In the genomic region with DNA sequence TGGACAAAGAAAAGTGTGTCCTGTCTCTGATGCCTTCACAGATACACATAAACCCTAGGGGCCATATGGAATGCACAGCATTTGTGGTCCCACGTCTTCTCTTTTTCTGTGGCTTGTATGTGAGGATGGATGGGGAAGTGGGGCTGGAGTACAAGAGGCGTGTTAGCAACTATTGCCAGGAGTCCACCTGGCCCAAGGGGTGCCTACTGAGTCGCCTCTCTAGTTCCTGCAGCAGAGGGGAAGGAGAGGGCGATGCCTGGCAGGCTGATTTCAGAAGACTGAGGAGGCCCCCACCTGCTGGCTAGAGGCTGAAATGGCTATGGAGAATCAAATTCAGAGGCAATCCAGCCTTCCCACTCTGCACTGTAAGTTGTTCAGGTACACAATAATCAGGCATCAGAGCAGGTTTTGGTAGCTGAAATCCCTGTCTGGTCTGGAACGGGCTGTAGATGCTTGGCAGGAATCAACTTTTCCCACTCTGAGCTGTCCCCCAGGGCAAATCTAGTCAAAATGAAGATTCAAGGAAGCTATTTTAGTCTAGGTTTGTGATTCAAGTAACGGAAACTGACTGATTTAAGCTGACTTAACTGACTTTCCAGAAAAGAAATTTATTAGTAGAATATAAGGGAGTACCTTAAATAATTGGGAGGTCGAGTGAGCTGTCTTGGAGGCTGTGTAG, we compare ENCODE assay signal across 8 cellular contexts. TPM values are rescaled to one million over a fixed set of nuclear protein-coding genes. Genes with fewer than 3 reads are reported as not detected.
A peak's percentile ranks its signal among the peaks of the same experiment; 100 is the strongest.
DNase-seq lines count a peak whose midpoint lies in the region; ATAC-seq and TF ChIP-seq lines count a peak whose summit lies in the region.

No MANE protein-coding gene starts in this region.

- no peak overlapping the region for H3K4me3 Mint-ChIP-seq in activated naive CD4-positive, alpha-beta T cell treated with anti-CD3 and anti-CD28 coated beads for 36 hours

- peaks cover 19% of the 10 kb centered on the region for H3K4me1 Mint-ChIP-seq in activated naive CD4-positive, alpha-beta T cell treated with anti-CD3 and anti-CD28 coated beads for 36 hours (ENCODE audit: low read depth)

- H3K36me3 ChIP-seq in cardiac muscle cell = no peaks in the 10 kb centered on the region
- H3K36me3 ChIP-seq in gastrocnemius medialis = no peaks in the 10 kb centered on the region

- no peaks in the 10 kb centered on the region for H3K27me3 ChIP-seq in cardiac muscle cell
- H3K27me3 ChIP-seq in gastrocnemius medialis = no peaks in the 10 kb centered on the region

- H3K4me3 ChIP-seq in Jurkat, Clone E6-1 (ENCODE audit: low read length) = no peak overlapping the region
- no peak overlapping the region for H3K4me3 ChIP-seq in cardiac muscle cell
- H3K4me3 ChIP-seq in gastrocnemius medialis = no peak overlapping the region

- ATAC-seq in gastrocnemius medialis = peak in 1 of 2 donors; percentile 44
- ATAC-seq in GM21723 (IDR thresholded peaks at IDR 0.05; ENCODE audit: unreplicated experiment) = no peak

- H3K9me3 Mint-ChIP-seq in activated naive CD4-positive, alpha-beta T cell treated with anti-CD3 and anti-CD28 coated beads for 36 hours = peaks cover 3% of the 10 kb centered on the region

- no peaks in the 10 kb centered on the region for H3K9me3 ChIP-seq in cardiac muscle cell (ENCODE audit: low read depth)
- no peaks in the 10 kb centered on the region for H3K9me3 ChIP-seq in gastrocnemius medialis

- intact Hi-C loops in activated naive CD4-positive, alpha-beta T cell treated with anti-CD3 and anti-CD28 coated beads for 36 hours (cut with micrococcal nuclease) = loop anchor here (1.0 to 2.0 kb wide), 3 partner anchors 17 to 30 kb away; a partner anchor contains a TSS
- intact Hi-C loops in gastrocnemius medialis (cut with DNase I; ENCODE audit: low total_unique reads) = loop anchor here (5.0 kb wide), 1 partner anchor 35 kb away; no protein-coding TSS in a partner anchor

- no peaks in the 10 kb centered on the region for H3K27me3 Mint-ChIP-seq in activated naive CD4-positive, alpha-beta T cell treated with anti-CD3 and anti-CD28 coated beads for 36 hours (ENCODE audit: low read depth)

- CTCF ChIA-PET in activated naive CD4-positive, alpha-beta T cell treated with anti-CD3 and anti-CD28 coated beads for 36 hours (lab: Charles Lee) = interaction anchor here (0.6 to 9.6 kb wide), 20 partner anchors 8 to 1185 kb away, joined by 3 to 188 read pairs (median 4); a partner anchor contains a TSS

- H3K27ac ChIP-seq in cardiac muscle cell = no peak overlapping the region
- H3K27ac ChIP-seq in gastrocnemius medialis = no peak overlapping the region

- peak; percentile 73 for TF ChIP-seq CTCF in cardiac muscle cell (IDR thresholded peaks at IDR 0.05; ENCODE audit: low read depth, low read length)
- peak in 4 of 5 experiments; percentile 13 to 36 (median 33) for TF ChIP-seq CTCF in gastrocnemius medialis (IDR thresholded peaks at IDR 0.05 in 4 of 5, conservative IDR thresholded peaks at IDR 0.05 in 1 of 5)

- peak overlapping the region; percentile 70 for H3K27ac Mint-ChIP-seq in activated naive CD4-positive, alpha-beta T cell treated with anti-CD3 and anti-CD28 coated beads for 36 hours

- no peak for TF ChIP-seq POLR2A in gastrocnemius medialis (IDR thresholded peaks at IDR 0.05)

- DNase-seq in NCI-H1417 (lab: John Stamatoyannopoulos, UW) = peak; percentile 15 to 58 (median 23)
- DNase-seq in NCI-H1417 treated with DMSO at 0.1 percent for 48 hours (lab: John Stamatoyannopoulos, UW) = no peak
- peak; percentile 56 for DNase-seq in Jurkat, Clone E6-1 (ENCODE audit: low read depth, low spot score)
- DNase-seq in SKM-1 (lab: John Stamatoyannopoulos, UW; ENCODE audit: unreplicated experiment) = peak; percentile 45
- DNase-seq in activated naive CD4-positive, alpha-beta T cell treated with anti-CD3 and anti-CD28 coated beads for 36 hours = peak; percentile 91
- DNase-seq in cardiac muscle cell (ENCODE audit: low read depth in 1 of 2, low spot score in 1 of 2) = peak; percentile 64 to 80
- DNase-seq in gastrocnemius medialis = no peak

- H3K36me3 Mint-ChIP-seq in activated naive CD4-positive, alpha-beta T cell treated with anti-CD3 and anti-CD28 coated beads for 36 hours (ENCODE audit: low read depth) = peaks cover 7% of the 10 kb centered on the region

- in situ Hi-C loops in gastrocnemius medialis (cut with MboI; ENCODE audit: low sequenced_read_pairs in 4 of 4) = no loop called here

- H3K4me1 ChIP-seq in cardiac muscle cell (ENCODE audit: low read depth) = no peaks in the 10 kb centered on the region
- no peaks in the 10 kb centered on the region for H3K4me1 ChIP-seq in gastrocnemius medialis

RNA-seq across cellular contexts. Expression of a gene that starts 14.9 kb away (rescaled TPM):
- polyA plus RNA-seq in Jurkat, Clone E6-1 (2012; ENCODE audit: insufficient read depth, insufficient read length) = 8.4 TPM
- 10 to 100 TPM; 10.8 to 11.2 TPM for total RNA-seq in activated naive CD4-positive, alpha-beta T cell treated with anti-CD3 and anti-CD28 coated beads for 36 hours
- total RNA-seq in cardiac muscle cell (17.1 and 21.7 TPM in 2 replicates), gastrocnemius medialis (10 to 100 TPM in 3 of 4 donors, 1 to 10 TPM in 1; 6.3 to 16.7 (median 12.0) TPM)
- 28.6 and 34.0 TPM in 2 replicates for polyA plus RNA-seq in cardiac muscle cell

RNA-seq across cellular contexts. Expression of a gene that starts 29.9 kb away (rescaled TPM):
- polyA plus RNA-seq in Jurkat, Clone E6-1 (2012; ENCODE audit: insufficient read depth, insufficient read length) = 104 TPM
- 10 to 100 TPM; 89.9 to 90.6 TPM for total RNA-seq in activated naive CD4-positive, alpha-beta T cell treated with anti-CD3 and anti-CD28 coated beads for 36 hours
- 3.0 and 9.2 TPM in 2 replicates for total RNA-seq in cardiac muscle cell
- 2.3 and 5.7 TPM in 2 replicates for polyA plus RNA-seq in cardiac muscle cell
- 1 to 10 TPM in 1 of 4 donors, under 1 TPM in 3; 0.15 to 2.9 (median 0.68) TPM for total RNA-seq in gastrocnemius medialis

Comparison
In these comparisons a context has a peak if more than half of its experiments do, and no peak if none do; other contexts are left out.
1. DNase-seq: peak in NCI-H1417 (3 of 3), Jurkat, Clone E6-1 (single experiment), SKM-1 (single experiment), activated naive CD4-positive, alpha-beta T cell treated with anti-CD3 and anti-CD28 coated beads for 36 hours (single experiment) and cardiac muscle cell (2 of 2); none in NCI-H1417 treated with DMSO at 0.1 percent for 48 hours (single experiment) and gastrocnemius medialis (0 of 2).